ENCODE assay signal across 22 cellular contexts in the genomic region with DNA sequence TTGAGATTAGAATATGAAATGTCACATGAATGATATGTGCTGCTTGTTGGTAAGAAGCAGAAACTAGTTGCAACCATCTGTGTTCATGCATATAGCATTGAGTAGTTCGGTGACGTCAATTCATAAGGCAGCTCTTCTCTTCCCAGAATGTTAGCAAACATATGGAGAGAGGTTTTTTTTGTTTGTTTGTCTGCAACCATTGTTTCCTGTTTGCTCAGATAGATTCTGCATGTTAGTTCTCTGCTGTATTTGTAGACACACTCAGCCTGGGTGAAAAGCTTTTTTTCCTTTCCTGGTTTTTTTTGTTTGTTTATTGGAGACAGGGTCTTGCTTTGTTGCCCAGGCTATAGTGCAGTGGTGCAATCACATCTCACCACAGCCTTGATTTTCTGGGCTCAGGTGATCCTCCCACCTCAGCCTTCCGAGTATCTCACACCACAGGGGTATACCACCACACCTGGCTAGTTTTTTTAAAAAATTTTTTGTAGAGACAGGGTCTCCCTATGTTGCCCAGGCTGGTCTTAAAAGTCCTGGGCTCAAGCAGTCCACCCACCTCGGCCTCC.
"Had no signal": no experiment of that assay in that cellular context is flagged by ENCODE, and none has a peak within 500 bp of the region (broad histone marks: within the 10 kb centered on the region; RNA-seq: fewer than 3 reads in every experiment).

No MANE protein-coding gene starts in this region.

- H3K9me3 Mint-ChIP-seq: activated naive CD8-positive, alpha-beta T cell treated with anti-CD3 and anti-CD28 coated beads for 36 hours; activated T-cell treated with anti-CD3 and anti-CD28 coated beads, Interleukin-2, amount 50 U/mL, for 72 hours; central memory CD8-positive, alpha-beta T cell; nephron; T-helper 2 cell treated with Interferon-gamma antibody and Interleukin-4, amounts not matched to agents 5 μg/mL and 100 μg/mL, for 36 hours had no signal

- H3K27ac Mint-ChIP-seq: activated naive CD8-positive, alpha-beta T cell treated with anti-CD3 and anti-CD28 coated beads for 36 hours; activated T-cell treated with anti-CD3 and anti-CD28 coated beads, Interleukin-2, amount 50 U/mL, for 72 hours; nephron; T-helper 2 cell treated with Interferon-gamma antibody and Interleukin-4, amounts not matched to agents 5 μg/mL and 100 μg/mL, for 36 hours had no signal

- H3K4me1 ChIP-seq: foreskin keratinocyte, testis had no signal

- H3K27me3 ChIP-seq: brain microvascular endothelial cell, foreskin keratinocyte, right atrium auricular region, stomach, testis, upper lobe of left lung had no signal

- H3K4me3 ChIP-seq: right atrium auricular region, stomach, testis, upper lobe of left lung had no signal

- ATAC-seq: activated T-cell treated with anti-CD3 and anti-CD28 coated beads, Interleukin-2, amount 50 U/mL, for 72 hours; foreskin keratinocyte; left ventricle myocardium superior had no signal

- DNase-seq: activated CD4-positive, alpha-beta T cell treated with anti-CD3 and anti-CD28 coated beads, Interleukin-2, amount 50 U/mL, for 48 hours; activated gamma-delta T cell treated with Interleukin-2 at 50 U/mL for 16 hours; activated naive CD8-positive, alpha-beta T cell treated with anti-CD3 and anti-CD28 coated beads for 36 hours; activated T-cell treated with anti-CD3 and anti-CD28 coated beads, Interleukin-2, amount 50 U/mL, for 72 hours; brain microvascular endothelial cell; cortex of kidney; effector CD8-positive, alpha-beta T cell; foreskin keratinocyte; glutamatergic neuron; left ventricle myocardium superior; occipital lobe; small intestine; stimulated activated CD4-positive, alpha-beta T cell treated with anti-CD3 and anti-CD28 coated beads, Interleukin-4, amount 100 ng/mL, for 4 hours; stimulated activated CD8-positive, alpha-beta memory T cell treated with anti-CD3 and anti-CD28 coated beads, Interleukin-4, amount 100 ng/mL, for 48 hours; stomach; SW 1271; testis; upper lobe of left lung had no signal

- H3K27me3 Mint-ChIP-seq: activated naive CD8-positive, alpha-beta T cell treated with anti-CD3 and anti-CD28 coated beads for 36 hours; central memory CD8-positive, alpha-beta T cell had no signal

- H3K27ac ChIP-seq: brain microvascular endothelial cell, foreskin keratinocyte, right atrium auricular region, testis had no signal

- H3K9me3 ChIP-seq: right atrium auricular region, stomach, testis, upper lobe of left lung had no signal

- H3K4me3 Mint-ChIP-seq: activated naive CD8-positive, alpha-beta T cell treated with anti-CD3 and anti-CD28 coated beads for 36 hours; activated T-cell treated with anti-CD3 and anti-CD28 coated beads, Interleukin-2, amount 50 U/mL, for 72 hours; central memory CD8-positive, alpha-beta T cell; nephron; T-helper 2 cell treated with Interferon-gamma antibody and Interleukin-4, amounts not matched to agents 5 μg/mL and 100 μg/mL, for 36 hours had no signal
